In the genomic region with DNA sequence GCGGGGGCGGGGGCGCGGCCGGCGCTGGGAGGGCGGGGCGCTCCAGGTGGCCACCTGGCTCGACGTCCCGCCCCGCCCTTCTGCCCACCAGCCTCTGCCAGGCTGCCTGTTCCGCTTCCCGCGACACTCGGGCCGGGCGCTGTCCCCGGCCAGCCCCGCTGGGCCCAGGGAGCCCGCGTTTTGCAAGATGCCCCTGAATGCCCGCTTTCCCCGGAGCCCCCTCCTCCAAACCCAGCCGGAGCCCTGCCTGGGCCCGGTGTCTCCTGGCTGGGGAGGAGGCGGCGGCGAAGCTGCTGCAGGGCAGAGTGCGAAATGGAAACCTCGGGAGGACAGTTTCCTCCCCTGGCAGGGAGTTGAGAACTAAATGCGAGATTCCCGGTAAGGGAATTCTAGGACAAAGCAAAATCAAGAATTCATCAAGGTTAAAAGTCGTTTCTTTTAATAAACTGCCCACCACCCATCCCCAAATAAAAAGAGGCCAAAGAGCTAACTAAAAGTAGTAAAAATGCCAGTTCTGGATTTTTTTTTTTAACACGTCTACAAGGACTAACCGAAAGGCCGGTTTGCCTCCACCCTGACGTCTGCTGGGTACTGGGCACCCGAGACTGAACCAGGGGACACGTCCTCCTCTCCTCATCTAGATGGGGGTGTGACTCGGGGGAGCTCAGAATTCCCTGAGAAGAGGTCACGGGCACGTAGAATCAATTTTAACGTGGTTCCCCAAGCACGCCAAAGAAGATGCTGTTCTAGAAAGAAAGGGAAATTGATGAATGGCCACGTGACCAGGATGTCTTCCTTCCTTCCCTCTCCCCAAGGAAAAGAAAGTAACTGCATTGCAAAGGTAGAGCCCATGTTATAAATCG, we compare ENCODE assay signal across 1 cellular context.
TF ChIP-seq lines count a peak whose summit lies in the region.

No MANE protein-coding gene starts in this region.

TF ChIP-seq in SK-N-SH, 30 proteins besides CTCF, POLR2A, EP300 and RAD21 (continued from another document):
- TF ChIP-seq, protein P1, sequence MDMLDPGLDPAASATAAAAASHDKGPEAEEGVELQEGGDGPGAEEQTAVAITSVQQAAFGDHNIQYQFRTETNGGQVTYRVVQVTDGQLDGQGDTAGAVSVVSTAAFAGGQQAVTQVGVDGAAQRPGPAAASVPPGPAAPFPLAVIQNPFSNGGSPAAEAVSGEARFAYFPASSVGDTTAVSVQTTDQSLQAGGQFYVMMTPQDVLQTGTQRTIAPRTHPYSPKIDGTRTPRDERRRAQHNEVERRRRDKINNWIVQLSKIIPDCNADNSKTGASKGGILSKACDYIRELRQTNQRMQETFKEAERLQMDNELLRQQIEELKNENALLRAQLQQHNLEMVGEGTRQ (IDR thresholded peaks at IDR 0.05; ENCODE audit: borderline replicate concordance, low read depth, low read length): no peak
